In genomic region chr6:35302604-35303218, GRCh38 we compare ENCODE assay signal across 8 cellular contexts. TPM values are rescaled to one million over a fixed set of nuclear protein-coding genes. Genes with fewer than 3 reads are reported as not detected.
DNase-seq lines count a peak whose midpoint lies in the region; ATAC-seq, FAIRE-seq and TF ChIP-seq lines count a peak whose summit lies in the region.

No MANE protein-coding gene starts in this region.

- TF ChIP-seq EP300 in H1 (IDR thresholded peaks at IDR 0.05; ENCODE audit: borderline replicate concordance in 1 of 2, low read depth in 2 of 2, low read length in 2 of 2) = no peak

- no peaks in the 10 kb centered on the region; the same call in 1 of the 2 replicates for H3K23me2 ChIP-seq in H1 (ENCODE audit: low read depth, low read length)

- POLR2A ChIA-PET in H1 (lab: Charles Lee; ENCODE audit: partially characterized antibody) = interaction anchor here (0.7 to 1.4 kb wide), 5 partner anchors 9 to 166 kb away, joined by 3 to 4 read pairs (median 3); partner anchors contain the start of gene RPL10A

- no peak overlapping the region for H4K5ac ChIP-seq in H1 (ENCODE audit: insufficient read length, low read depth, low read length)

- peaks cover 59% of the 10 kb centered on the region for H3K79me2 ChIP-seq in KMS-11 (ENCODE audit: insufficient read depth, low read depth)
- H3K79me2 ChIP-seq in H1 (ENCODE audit: control insufficient read depth in 1 of 2, insufficient read depth in 2 of 2, low read length in 2 of 2) = no peaks in the 10 kb centered on the region

- no peaks in the 10 kb centered on the region for H3K9me3 ChIP-seq in H1 (ENCODE audit: insufficient read depth in 2 of 2, low read depth in 1 of 2, low read length in 1 of 2)

- no peak for TF ChIP-seq POLR2A in H1 (IDR thresholded peaks at IDR 0.05; ENCODE audit: control extremely low read depth in 1 of 2, low read depth in 2 of 2, low read length in 2 of 2)

- ATAC-seq in GM21619 (IDR thresholded peaks at IDR 0.05; ENCODE audit: unreplicated experiment) (peak; percentile 68), omental fat pad (ENCODE audit: low FRiP score) (peak; percentile 67)

- no peak overlapping the region for H3K4ac ChIP-seq in H1 (replicated peaks; ENCODE audit: insufficient read length, low read depth, low read length)

- no peak overlapping the region for H2BK15ac ChIP-seq in H1 (ENCODE audit: low read length)

- FAIRE-seq in H1 (lab: Jason Lieb, UNC) = peak; percentile 24

- H2AK5ac ChIP-seq in H1 (ENCODE audit: low read depth, low read length) = no peak overlapping the region; the same call in 1 of the 2 replicates

- TF ChIP-seq RAD21 in H1 (IDR thresholded peaks at IDR 0.05 in 1 of 2, conservative IDR thresholded peaks at IDR 0.05 in 1 of 2; ENCODE audit: low read depth in 2 of 2, low read length in 2 of 2) = no peak

- no peak overlapping the region for H4K8ac ChIP-seq in H1 (ENCODE audit: extremely low read depth, insufficient read depth, low read length)

- H3K9ac ChIP-seq in KMS-11 = peak overlapping the region; percentile 61
- H3K9ac ChIP-seq in H1 (replicated peaks in 1 of 4; ENCODE audit: extremely low read depth in 1 of 4, low read depth in 3 of 4, low read length in 3 of 4) = 0 out of 7 replicates have a peak overlapping the region, but pooled peaks of 1 of the 4 experiments have one; percentile 21

- WGBS in H1 (ENCODE audit: extremely low coverage in 1 of 2, insufficient coverage in 1 of 2, insufficient read length in 1 of 2, insufficient replicate concordance in 2 of 2, low coverage in 1 of 2, low lambda C conversion rate in 2 of 2, missing lambda C conversion rate in 1 of 2), 2 experiments = 36% methylated on average over 6 of the region's 6 CpGs; no CpG with 5 or more reads in 1 of the 2 experiments

- no peak overlapping the region for H2BK12ac ChIP-seq in H1 (ENCODE audit: low read depth, low read length)

- no peaks in the 10 kb centered on the region for H3K27me3 ChIP-seq in KMS-11 (ENCODE audit: insufficient read depth, low read depth)
- H3K27me3 ChIP-seq in H1 (replicated peaks in 1 of 4; ENCODE audit: control insufficient read depth in 3 of 4, extremely low read depth in 1 of 4, insufficient read depth in 3 of 4, low read length in 3 of 4) = no peaks in the 10 kb centered on the region

- H3K23ac ChIP-seq in H1 (ENCODE audit: insufficient read length) = no peak overlapping the region

- H3K4me2 ChIP-seq in KMS-11 = peak overlapping the region; percentile 95
- peak overlapping the region in 1 of 2 experiments; percentile 13; a peak in 1 of 4 replicates for H3K4me2 ChIP-seq in H1 (ENCODE audit: insufficient read depth in 1 of 2, low read depth in 2 of 2, low read length in 2 of 2)

- no peak overlapping the region; the same call in 1 of the 2 replicates for H2BK5ac ChIP-seq in H1 (ENCODE audit: low read depth, low read length)

- CTCF ChIA-PET in H1 (lab: Charles Lee; ENCODE audit: partially characterized antibody) = interaction anchor here (0.5 to 20.6 kb wide), 6 partner anchors 9 to 165 kb away, joined by 3 to 358 read pairs (median 6); partner anchors contain the start of gene RPL10A

- no peaks in the 10 kb centered on the region; the same call in 1 of the 2 replicates for H3K79me1 ChIP-seq in H1 (ENCODE audit: low read depth, low read length)

- peak overlapping the region; percentile 17; the same call in 1 of the 2 replicates for H2AFZ ChIP-seq in KMS-11 (ENCODE audit: low read depth)
- H2AFZ ChIP-seq in H1 (ENCODE audit: low read length) = no peak overlapping the region

- H2BK120ac ChIP-seq in H1 (replicated peaks; ENCODE audit: low read depth, low read length) = no peak overlapping the region

- H3K18ac ChIP-seq in H1 (ENCODE audit: extremely low read depth, low read length) = peak overlapping the region; percentile 40; the same call in 1 of the 2 replicates

- peak; percentile 43 for DNase-seq in GM03348 (ENCODE audit: low spot score)
- DNase-seq in activated CD4-positive, alpha-beta T cell treated with anti-CD3 and anti-CD28 coated beads for 4 hours = peak; percentile 88 to 92
- DNase-seq in H1 (ENCODE audit: low read depth in 1 of 2, low spot score in 2 of 2) = peak in 1 of 2 experiments; percentile 64
- DNase-seq in omental fat pad (ENCODE audit: low spot score) = no peak
- peak; percentile 79 for DNase-seq in ureter (ENCODE audit: low spot score)
- no peak for DNase-seq in NCI-H526 (lab: John Stamatoyannopoulos, UW)

- no peak overlapping the region for H3K56ac ChIP-seq in H1 (replicated peaks; ENCODE audit: insufficient read length, low read depth, low read length)

- H3K4me3 ChIP-seq in KMS-11 (IDR thresholded peaks at IDR 0.05; ENCODE audit: insufficient read depth, low read depth, low read length) (no peak overlapping the region), H1 (ENCODE audit: extremely low read depth in 1 of 4, insufficient read depth in 2 of 4, low read depth in 3 of 4, low read length in 4 of 4) (no peak overlapping the region)

- TF ChIP-seq CTCF in KMS-11 (conservative IDR thresholded peaks at IDR 0.05; ENCODE audit: low read depth, low read length) (no peak), H1 (IDR thresholded peaks at IDR 0.05; ENCODE audit: control extremely low read depth in 1 of 3, insufficient read depth in 1 of 3, low read depth in 1 of 3, low read length in 3 of 3) (no peak), omental fat pad (IDR thresholded peaks at IDR 0.05) (no peak)

- no peak overlapping the region for H3K14ac ChIP-seq in H1 (ENCODE audit: insufficient read length)

- H3K27ac ChIP-seq in KMS-11 = peak overlapping the region; percentile 92
- H3K27ac ChIP-seq in H1 (ENCODE audit: low read depth, low read length) = no peak overlapping the region

- H4K91ac ChIP-seq in H1 (replicated peaks; ENCODE audit: insufficient read length, low read length) = no peak overlapping the region

- H3K36me3 ChIP-seq in KMS-11 (ENCODE audit: insufficient read depth) (no peaks in the 10 kb centered on the region), H1 (ENCODE audit: control insufficient read depth in 2 of 4, insufficient read depth in 4 of 4, low read length in 3 of 4) (no peaks in the 10 kb centered on the region)

- H3K4me1 ChIP-seq in KMS-11 (ENCODE audit: low read depth, poor library complexity, severe bottlenecking) (peaks cover 74% of the 10 kb centered on the region), H1 (replicated peaks in 1 of 4; ENCODE audit: control insufficient read depth in 3 of 4, insufficient read depth in 4 of 4, low read length in 3 of 4) (peaks cover 6 to 15% (median 12%) of the 10 kb centered on the region in 4 experiments)

- no peak overlapping the region for H2BK20ac ChIP-seq in H1 (ENCODE audit: low read length)

- no peaks in the 10 kb centered on the region for H4K20me1 ChIP-seq in KMS-11 (ENCODE audit: insufficient read depth)
- no peaks in the 10 kb centered on the region for H4K20me1 ChIP-seq in H1 (replicated peaks in 1 of 2; ENCODE audit: control insufficient read depth in 1 of 2, insufficient read depth in 2 of 2, low read length in 2 of 2)

TF ChIP-seq in H1, 55 proteins besides CTCF, POLR2A, EP300 and RAD21 (continues in another document):
- TF ChIP-seq ASH2L (IDR thresholded peaks at IDR 0.05; ENCODE audit: low read length) (no peak), TEAD4 (IDR thresholded peaks at IDR 0.05; ENCODE audit: low read depth, low read length) (no peak), CHD1 (IDR thresholded peaks at IDR 0.05; ENCODE audit: low read depth, low read length) (no peak), KDM1A (IDR thresholded peaks at IDR 0.05; ENCODE audit: borderline replicate concordance, low read length) (no peak), GABPA (IDR thresholded peaks at IDR 0.05; ENCODE audit: borderline replicate concordance, insufficient read depth, low read length) (no peak), KDM4A (IDR thresholded peaks at IDR 0.05; ENCODE audit: low read depth, low read length, severe bottlenecking) (no peak), TCF12 (IDR thresholded peaks at IDR 0.05; ENCODE audit: low read depth, low read length) (no peak), CBX8 (IDR thresholded peaks at IDR 0.05; ENCODE audit: borderline replicate concordance, low read depth, low read length) (no peak)

RNA-seq across cellular contexts. Expression of gene DEF6, which starts 5.1 kb away (rescaled TPM):
- 4.1 and 4.5 TPM in 2 replicates for total RNA-seq in H1 (2021; fragmentation: NEBNext Ultra II Directional; extraction: Animal tissue kit (Norgen Biotek cat#: 25700))
- 3.3 and 4.8 TPM in 2 replicates for polyA plus RNA-seq in H1 (2011; rRNA removed)
- polyA plus RNA-seq in H1 (2011; cell fraction: cytosol; rRNA removed) = 7.2 TPM
- polyA plus RNA-seq in H1 (2011; cell fraction: nucleus; rRNA removed) = 10.3 TPM
- 2.7 to 5.1 TPM (median 4.5 TPM) in 4 replicates for polyA plus RNA-seq in H1 (2012, experiment 1 of 2)
- 2.9 TPM for polyA plus RNA-seq in H1 (2012, experiment 2 of 2)
- 4.4 TPM for polyA plus RNA-seq in H1 (2013, experiment 1 of 2)
- polyA plus RNA-seq in H1 (2013, experiment 2 of 2) = 4.6 TPM
- polyA minus RNA-seq in H1 (2011; rRNA and poly(A)+ RNA removed) = 2.3 and 3.5 TPM in 2 replicates
- polyA minus RNA-seq in H1 (2011; cell fraction: cytosol; rRNA and poly(A)+ RNA removed) = 1.6 TPM
- polyA minus RNA-seq in H1 (2011; cell fraction: nucleus; rRNA and poly(A)+ RNA removed) = 3.0 TPM
- total RNA-seq in omental fat pad = 10 to 100 TPM in 2 of 4 donors, 1 to 10 TPM in 2; 6.6 to 17.4 (median 9.3) TPM
- total RNA-seq in ureter = 28.0 TPM

RNA-seq across cellular contexts. Expression of gene PPARD, which starts 39.6 kb away (rescaled TPM):
- 14.9 and 16.9 TPM in 2 replicates for total RNA-seq in H1 (2021; fragmentation: NEBNext Ultra II Directional; extraction: Animal tissue kit (Norgen Biotek cat#: 25700))
- polyA plus RNA-seq in H1 (2011; rRNA removed) = 14.6 and 18.9 TPM in 2 replicates
- 11.9 TPM for polyA plus RNA-seq in H1 (2011; cell fraction: cytosol; rRNA removed)
- 12.8 TPM for polyA plus RNA-seq in H1 (2011; cell fraction: nucleus; rRNA removed)
- polyA plus RNA-seq in H1 (2012, experiment 1 of 2) = 10.5 to 16.1 TPM (median 14.7 TPM) in 4 replicates
- 11.9 TPM for polyA plus RNA-seq in H1 (2012, experiment 2 of 2)
- polyA plus RNA-seq in H1 (2013, experiment 1 of 2) = 10.8 TPM
- polyA plus RNA-seq in H1 (2013, experiment 2 of 2) = 10.5 TPM
- polyA minus RNA-seq in H1 (2011; rRNA and poly(A)+ RNA removed) = 6.6 and 10.4 TPM in 2 replicates
- 7.1 TPM for polyA minus RNA-seq in H1 (2011; cell fraction: cytosol; rRNA and poly(A)+ RNA removed)
- polyA minus RNA-seq in H1 (2011; cell fraction: nucleus; rRNA and poly(A)+ RNA removed) = 6.8 TPM
- total RNA-seq in omental fat pad (10 to 100 TPM in 3 of 4 donors, 1 to 10 TPM in 1; 6.4 to 37.6 (median 14.3) TPM), ureter (31.2 TPM)

RNA-seq across cellular contexts. Expression of gene ZNF76, which starts 43.2 kb away (rescaled TPM):
- 17.9 and 18.3 TPM in 2 replicates for total RNA-seq in H1 (2021; fragmentation: NEBNext Ultra II Directional; extraction: Animal tissue kit (Norgen Biotek cat#: 25700))
- polyA plus RNA-seq in H1 (2011; rRNA removed) = 23.9 and 27.2 TPM in 2 replicates
- polyA plus RNA-seq in H1 (2011; cell fraction: cytosol; rRNA removed) = 26.3 TPM
- polyA plus RNA-seq in H1 (2011; cell fraction: nucleus; rRNA removed) = 101 TPM
- polyA plus RNA-seq in H1 (2012, experiment 1 of 2) = 16.9 to 28.4 TPM (median 27.4 TPM) in 4 replicates
- polyA plus RNA-seq in H1 (2012, experiment 2 of 2) = 17.7 TPM
- polyA plus RNA-seq in H1 (2013, experiment 1 of 2) = 10.3 TPM
- 8.7 TPM for polyA plus RNA-seq in H1 (2013, experiment 2 of 2)
- 29.7 and 33.8 TPM in 2 replicates for polyA minus RNA-seq in H1 (2011; rRNA and poly(A)+ RNA removed)
- 9.7 TPM for polyA minus RNA-seq in H1 (2011; cell fraction: cytosol; rRNA and poly(A)+ RNA removed)
- 19.5 TPM for polyA minus RNA-seq in H1 (2011; cell fraction: nucleus; rRNA and poly(A)+ RNA removed)
- total RNA-seq in omental fat pad (10 to 100 TPM; 27.7 to 53.5 (median 33.6) TPM), ureter (53.4 TPM)

Comparison
In these comparisons a context has a peak if more than half of its experiments do, and no peak if none do; other contexts are left out.
1. DNase-seq: peak in GM03348 (single experiment), activated CD4-positive, alpha-beta T cell treated with anti-CD3 and anti-CD28 coated beads for 4 hours (2 of 2) and ureter (single experiment); none in omental fat pad (single experiment) and NCI-H526 (0 of 2).